ENCODE assay signal across 1 cellular context in the genomic region with DNA sequence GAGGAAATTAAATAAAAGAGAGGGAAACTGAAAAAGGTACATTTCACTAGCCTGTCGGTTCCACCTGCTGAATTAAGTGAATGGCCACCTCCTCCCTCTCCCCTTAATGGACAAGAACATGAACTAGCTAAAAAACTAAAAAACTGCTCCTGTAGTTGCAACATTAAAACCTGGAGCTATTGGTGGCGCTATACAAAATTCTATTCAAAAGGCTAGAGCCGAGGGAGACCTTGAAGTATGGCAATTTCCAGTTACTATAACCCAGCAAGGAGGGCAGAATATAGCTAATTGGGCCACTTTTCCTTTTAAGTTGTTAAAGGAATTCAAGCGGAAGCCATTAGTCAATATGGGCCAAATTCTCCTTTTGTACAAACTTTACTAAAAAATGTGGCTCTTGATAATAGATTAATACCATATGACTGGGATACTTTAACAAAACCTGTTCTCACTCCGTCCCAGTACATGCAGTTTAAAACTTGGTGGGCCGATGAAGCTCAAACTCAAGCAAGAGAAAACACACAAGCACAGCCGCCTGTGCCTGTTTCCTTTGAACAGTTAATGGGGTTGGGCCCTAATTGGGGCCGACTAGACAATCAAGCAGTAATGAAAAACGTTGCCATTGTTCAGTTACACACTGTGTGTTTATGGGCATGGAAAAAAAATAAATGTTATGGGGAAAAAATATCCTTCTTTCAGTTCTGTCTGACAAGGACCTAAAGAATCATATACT.
TF ChIP-seq lines count a peak whose summit lies in the region.

No MANE protein-coding gene starts in this region.

TF ChIP-seq in A549, 52 proteins besides CTCF, POLR2A, EP300 and RAD21 (continued from another document):
- TF ChIP-seq, protein P1, sequence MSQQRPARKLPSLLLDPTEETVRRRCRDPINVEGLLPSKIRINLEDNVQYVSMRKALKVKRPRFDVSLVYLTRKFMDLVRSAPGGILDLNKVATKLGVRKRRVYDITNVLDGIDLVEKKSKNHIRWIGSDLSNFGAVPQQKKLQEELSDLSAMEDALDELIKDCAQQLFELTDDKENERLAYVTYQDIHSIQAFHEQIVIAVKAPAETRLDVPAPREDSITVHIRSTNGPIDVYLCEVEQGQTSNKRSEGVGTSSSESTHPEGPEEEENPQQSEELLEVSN (IDR thresholded peaks at IDR 0.05; ENCODE audit: borderline replicate concordance, low read depth), result no peak
- TF ChIP-seq, protein P2, sequence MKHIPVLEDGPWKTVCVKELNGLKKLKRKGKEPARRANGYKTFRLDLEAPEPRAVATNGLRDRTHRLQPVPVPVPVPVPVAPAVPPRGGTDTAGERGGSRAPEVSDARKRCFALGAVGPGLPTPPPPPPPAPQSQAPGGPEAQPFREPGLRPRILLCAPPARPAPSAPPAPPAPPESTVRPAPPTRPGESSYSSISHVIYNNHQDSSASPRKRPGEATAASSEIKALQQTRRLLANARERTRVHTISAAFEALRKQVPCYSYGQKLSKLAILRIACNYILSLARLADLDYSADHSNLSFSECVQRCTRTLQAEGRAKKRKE (CRISPR knock-in tag; IDR thresholded peaks at IDR 0.05; ENCODE audit: low read depth), result no peak
- TF ChIP-seq CHD2 (IDR thresholded peaks at IDR 0.05; ENCODE audit: low read length, partially characterized antibody) (no peak), BHLHE40 (IDR thresholded peaks at IDR 0.05; ENCODE audit: low read depth, low read length) (no peak), RCOR1 (IDR thresholded peaks at IDR 0.05; ENCODE audit: low read depth, low read length) (no peak), RARB (CRISPR knock-in tag; IDR thresholded peaks at IDR 0.05) (no peak), CHD4 (IDR thresholded peaks at IDR 0.05; ENCODE audit: borderline replicate concordance) (no peak)
- TF ChIP-seq, protein P3, sequence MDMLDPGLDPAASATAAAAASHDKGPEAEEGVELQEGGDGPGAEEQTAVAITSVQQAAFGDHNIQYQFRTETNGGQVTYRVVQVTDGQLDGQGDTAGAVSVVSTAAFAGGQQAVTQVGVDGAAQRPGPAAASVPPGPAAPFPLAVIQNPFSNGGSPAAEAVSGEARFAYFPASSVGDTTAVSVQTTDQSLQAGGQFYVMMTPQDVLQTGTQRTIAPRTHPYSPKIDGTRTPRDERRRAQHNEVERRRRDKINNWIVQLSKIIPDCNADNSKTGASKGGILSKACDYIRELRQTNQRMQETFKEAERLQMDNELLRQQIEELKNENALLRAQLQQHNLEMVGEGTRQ (IDR thresholded peaks at IDR 0.05), result no peak
